Comparison of ENCODE assay signal across 8 cellular contexts in genomic region chr5:126656397-126657007, GRCh38. TPM values are rescaled to one million over a fixed set of nuclear protein-coding genes. Genes with fewer than 3 reads are reported as not detected.
DNase-seq lines count a peak whose midpoint lies in the region; ATAC-seq and TF ChIP-seq lines count a peak whose summit lies in the region.

No MANE protein-coding gene starts in this region.

- TF ChIP-seq POLR2A in body of pancreas (IDR thresholded peaks at IDR 0.05) (no peak), lower leg skin (IDR thresholded peaks at IDR 0.05) (no peak)

- TF ChIP-seq CTCF in AG09309 (IDR thresholded peaks at IDR 0.05; ENCODE audit: control insufficient read depth, insufficient read depth, low read depth, low read length, missing control alignments) (peak; percentile 85), body of pancreas (IDR thresholded peaks at IDR 0.05) (peak; percentile 39 to 82 (median 79)), upper lobe of right lung (IDR thresholded peaks at IDR 0.05) (peak; percentile 89), lower leg skin (IDR thresholded peaks at IDR 0.05) (no peak)

- H3K27me3 ChIP-seq in body of pancreas = no peaks in the 10 kb centered on the region
- no peaks in the 10 kb centered on the region for H3K27me3 ChIP-seq in upper lobe of right lung

- DNase-seq in AG09309 (ENCODE audit: low read depth) (peak; percentile 2), GM03348 (ENCODE audit: low spot score) (peak; percentile 70), NCI-H2196 treated with DMSO at 0.1 percent for 48 hours (lab: John Stamatoyannopoulos, UW; ENCODE audit: unreplicated experiment) (peak; percentile 24), body of pancreas (no peak), left kidney (ENCODE audit: low read depth, low spot score) (peak; percentile 70), upper lobe of right lung (no peak), lower leg skin (ENCODE audit: low spot score in 2 of 2) (no peak)
- DNase-seq in effector CD4-positive, alpha-beta T cell = no peak

- H3K4me3 ChIP-seq in AG09309 (ENCODE audit: control insufficient read depth, low read depth, low read length) (no peak overlapping the region), body of pancreas (no peak overlapping the region), upper lobe of right lung (no peak overlapping the region), lower leg skin (ENCODE audit: low read depth, poor library complexity, severe bottlenecking) (no peak overlapping the region)

- 0% methylated on average over 5 of the region's 5 CpGs for WGBS in body of pancreas, 2 donors
- WGBS in lower leg skin, 2 donors = 5 to 6% methylated on average over 5 of the region's 5 CpGs

- ATAC-seq in body of pancreas (no peak), upper lobe of right lung (peak; percentile 26)

- H3K27ac ChIP-seq in body of pancreas = no peak overlapping the region
- H3K27ac ChIP-seq in upper lobe of right lung = no peak overlapping the region

- intact Hi-C loops in body of pancreas (cut with DNase I) = no loop called here
- intact Hi-C loops in upper lobe of right lung (cut with DNase I) = no loop called here
- intact Hi-C loops in lower leg skin (cut with DNase I; ENCODE audit: low total_unique reads) = no loop called here

- H3K36me3 ChIP-seq in body of pancreas (replicated peaks in 1 of 2; ENCODE audit: insufficient read depth in 1 of 2, low read depth in 2 of 2) = no peaks in the 10 kb centered on the region
- H3K36me3 ChIP-seq in upper lobe of right lung = no peaks in the 10 kb centered on the region

- peaks cover 7% of the 10 kb centered on the region for H3K4me1 ChIP-seq in body of pancreas
- no peaks in the 10 kb centered on the region for H3K4me1 ChIP-seq in upper lobe of right lung

- H3K9me3 ChIP-seq in body of pancreas (no peaks in the 10 kb centered on the region), upper lobe of right lung (no peaks in the 10 kb centered on the region)

RNA-seq across cellular contexts. Expression of gene PHAX, which starts 55.8 kb away (rescaled TPM):
- 10 to 100 TPM; 24.6 to 26.7 TPM for total RNA-seq in body of pancreas
- 23.2 TPM for total RNA-seq in upper lobe of right lung
- 10 to 100 TPM; 31.4 to 38.0 (median 36.3) TPM for total RNA-seq in lower leg skin

Comparison
In these comparisons a context has a peak if more than half of its experiments do, and no peak if none do; other contexts are left out.
1. DNase-seq: peak in AG09309 (single experiment), GM03348 (single experiment), NCI-H2196 treated with DMSO at 0.1 percent for 48 hours (single experiment) and left kidney (single experiment); none in body of pancreas (0 of 4), upper lobe of right lung (single experiment), lower leg skin (0 of 2) and effector CD4-positive, alpha-beta T cell (single experiment).
2. CTCF ChIP-seq: peak in AG09309 (single experiment), body of pancreas (7 of 7) and upper lobe of right lung (single experiment); none in lower leg skin (0 of 3).